8 cellular contexts compared by ENCODE assay signal in the genomic region with DNA sequence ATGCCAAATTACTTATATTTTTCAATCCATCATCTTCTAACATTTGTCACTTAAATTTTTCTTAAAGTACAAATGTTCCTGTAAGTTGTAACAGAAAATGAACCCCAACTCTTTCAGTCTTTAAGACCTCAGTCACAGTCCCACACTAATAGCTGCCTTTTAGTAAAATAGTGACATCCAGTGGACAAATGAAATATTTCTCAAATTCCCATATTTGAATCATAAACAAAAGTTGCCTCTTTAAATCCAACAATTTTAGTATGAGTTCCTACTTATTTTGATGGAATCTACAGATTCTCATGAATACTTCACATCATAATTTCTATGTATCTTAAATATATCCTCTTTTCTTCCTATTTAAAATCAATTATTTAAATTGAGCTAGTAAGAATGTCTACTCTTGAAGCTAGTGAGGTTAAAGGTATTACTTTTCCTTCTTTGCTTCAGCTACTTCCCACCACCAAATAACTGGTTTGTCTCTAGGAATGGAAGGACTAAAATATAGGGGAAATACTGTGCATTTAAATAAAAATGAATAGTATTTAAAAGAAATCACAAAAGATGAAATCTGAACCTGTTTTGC. TPM values are rescaled to one million over a fixed set of nuclear protein-coding genes. Genes with fewer than 3 reads are reported as not detected.
DNase-seq lines count a peak whose midpoint lies in the region; ATAC-seq and TF ChIP-seq lines count a peak whose summit lies in the region.

No MANE protein-coding gene starts in this region.

- ATAC-seq in GM19452 (IDR thresholded peaks at IDR 0.05; ENCODE audit: unreplicated experiment) = peak; percentile 44
- ATAC-seq in HG03521 (IDR thresholded peaks at IDR 0.05; ENCODE audit: unreplicated experiment) = peak; percentile 77
- peak; percentile 67 for ATAC-seq in SK-N-SH treated with all-trans-retinoic acid at 6 μM for 48 hours
- ATAC-seq in left cardiac atrium = peak; percentile 50 to 57
- no peak for ATAC-seq in upper lobe of left lung (ENCODE audit: low FRiP score in 2 of 2)

- TF ChIP-seq EP300 in upper lobe of left lung (IDR thresholded peaks at IDR 0.05) = no peak

- peaks cover 8% of the 10 kb centered on the region for H3K4me1 Mint-ChIP-seq in Calu3 (ENCODE audit: low read depth, unreplicated experiment)

- no peaks in the 10 kb centered on the region for H3K27me3 Mint-ChIP-seq in Calu3 (ENCODE audit: unreplicated experiment)

- no peaks in the 10 kb centered on the region for H3K27me3 ChIP-seq in upper lobe of left lung
- H3K27me3 ChIP-seq in MG63 = no peaks in the 10 kb centered on the region

- H3K36me3 ChIP-seq in upper lobe of left lung (peaks cover 4 to 72% (median 31%) of the 10 kb centered on the region in 4 donors), MG63 (peaks cover 39% of the 10 kb centered on the region)

- peaks cover 0 to 16% (median 11%) of the 10 kb centered on the region in 4 donors for H3K4me1 ChIP-seq in upper lobe of left lung

- no peak overlapping the region for H3K27ac ChIP-seq in upper lobe of left lung

- no peaks in the 10 kb centered on the region for H3K9me3 ChIP-seq in upper lobe of left lung
- H3K9me3 ChIP-seq in MG63 = no peaks in the 10 kb centered on the region

- H3K4me3 Mint-ChIP-seq in Calu3 (ENCODE audit: low read depth, unreplicated experiment) = no peak overlapping the region

- H3K36me3 Mint-ChIP-seq in Calu3 (ENCODE audit: insufficient read depth, unreplicated experiment) = peaks cover 18% of the 10 kb centered on the region

- TF ChIP-seq CTCF in Calu3 (IDR thresholded peaks at IDR 0.05; ENCODE audit: unreplicated experiment) (peak; percentile 25), upper lobe of left lung (IDR thresholded peaks at IDR 0.05) (peak in 1 of 6 experiments; percentile 18)

- H3K4me3 ChIP-seq in upper lobe of left lung (no peak overlapping the region), MG63 (no peak overlapping the region)

- no peak for TF ChIP-seq POLR2A in upper lobe of left lung (IDR thresholded peaks at IDR 0.05)

- no TSS peak for BruUV-seq in Calu3 (replicated peaks; lab: Mats Ljungman, UMichigan)

- no peaks in the 10 kb centered on the region for H3K9me3 Mint-ChIP-seq in Calu3 (ENCODE audit: low read depth, unreplicated experiment)

- no peak overlapping the region for H3K27ac Mint-ChIP-seq in Calu3 (ENCODE audit: unreplicated experiment)

- CTCF ChIA-PET in Calu3 (lab: Charles Lee) = interaction anchor here (1.0 to 1.9 kb wide), 4 partner anchors 12 to 313 kb away, joined by 3 to 6 read pairs (median 4); partner anchors contain the start of gene LGR4

- DNase-seq in Calu3 (no peak), left cardiac atrium (no peak), upper lobe of left lung (no peak), MG63 (no peak), DMS153 treated with DMSO at 0.1 percent for 48 hours (lab: John Stamatoyannopoulos, UW; ENCODE audit: unreplicated experiment) (no peak)

- intact Hi-C loops in Calu3 (cut with micrococcal nuclease; ENCODE audit: unreplicated experiment) = loop anchor here (5.0 kb wide), 1 partner anchor 1835 kb away; no protein-coding TSS in a partner anchor
- intact Hi-C loops in left cardiac atrium (cut with DNase I) = loop anchor here in 1 of 2 donors (10.0 kb wide), 1 partner anchor 743 kb away; no protein-coding TSS in a partner anchor

TF ChIP-seq in SK-N-SH treated with all-trans-retinoic acid at 6 μM for 48 hours, 23 proteins besides CTCF, POLR2A, EP300 and RAD21:
- TF ChIP-seq BACH2 (CRISPR knock-in tag; IDR thresholded peaks at IDR 0.05; ENCODE audit: borderline replicate concordance) (no peak), ISL1 (CRISPR knock-in tag; IDR thresholded peaks at IDR 0.05) (no peak), ZFP30 (CRISPR knock-in tag; IDR thresholded peaks at IDR 0.05) (no peak), OSR1 (CRISPR knock-in tag; IDR thresholded peaks at IDR 0.05) (no peak), CSDC2 (CRISPR knock-in tag; IDR thresholded peaks at IDR 0.05) (no peak), ESRRG (CRISPR knock-in tag; IDR thresholded peaks at IDR 0.05) (no peak)
- TF ChIP-seq, protein P1, sequence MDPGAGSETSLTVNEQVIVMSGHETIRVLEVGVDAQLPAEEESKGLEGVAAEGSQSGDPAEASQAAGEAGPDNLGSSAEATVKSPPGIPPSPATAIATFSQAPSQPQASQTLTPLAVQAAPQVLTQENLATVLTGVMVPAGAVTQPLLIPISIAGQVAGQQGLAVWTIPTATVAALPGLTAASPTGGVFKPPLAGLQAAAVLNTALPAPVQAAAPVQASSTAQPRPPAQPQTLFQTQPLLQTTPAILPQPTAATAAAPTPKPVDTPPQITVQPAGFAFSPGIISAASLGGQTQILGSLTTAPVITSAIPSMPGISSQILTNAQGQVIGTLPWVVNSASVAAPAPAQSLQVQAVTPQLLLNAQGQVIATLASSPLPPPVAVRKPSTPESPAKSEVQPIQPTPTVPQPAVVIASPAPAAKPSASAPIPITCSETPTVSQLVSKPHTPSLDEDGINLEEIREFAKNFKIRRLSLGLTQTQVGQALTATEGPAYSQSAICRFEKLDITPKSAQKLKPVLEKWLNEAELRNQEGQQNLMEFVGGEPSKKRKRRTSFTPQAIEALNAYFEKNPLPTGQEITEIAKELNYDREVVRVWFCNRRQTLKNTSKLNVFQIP (CRISPR knock-in tag; IDR thresholded peaks at IDR 0.05; ENCODE audit: borderline replicate concordance, low read depth) = no peak
- TF ChIP-seq, protein P2, sequence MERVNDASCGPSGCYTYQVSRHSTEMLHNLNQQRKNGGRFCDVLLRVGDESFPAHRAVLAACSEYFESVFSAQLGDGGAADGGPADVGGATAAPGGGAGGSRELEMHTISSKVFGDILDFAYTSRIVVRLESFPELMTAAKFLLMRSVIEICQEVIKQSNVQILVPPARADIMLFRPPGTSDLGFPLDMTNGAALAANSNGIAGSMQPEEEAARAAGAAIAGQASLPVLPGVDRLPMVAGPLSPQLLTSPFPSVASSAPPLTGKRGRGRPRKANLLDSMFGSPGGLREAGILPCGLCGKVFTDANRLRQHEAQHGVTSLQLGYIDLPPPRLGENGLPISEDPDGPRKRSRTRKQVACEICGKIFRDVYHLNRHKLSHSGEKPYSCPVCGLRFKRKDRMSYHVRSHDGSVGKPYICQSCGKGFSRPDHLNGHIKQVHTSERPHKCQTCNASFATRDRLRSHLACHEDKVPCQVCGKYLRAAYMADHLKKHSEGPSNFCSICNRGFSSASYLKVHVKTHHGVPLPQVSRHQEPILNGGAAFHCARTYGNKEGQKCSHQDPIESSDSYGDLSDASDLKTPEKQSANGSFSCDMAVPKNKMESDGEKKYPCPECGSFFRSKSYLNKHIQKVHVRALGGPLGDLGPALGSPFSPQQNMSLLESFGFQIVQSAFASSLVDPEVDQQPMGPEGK (CRISPR knock-in tag; IDR thresholded peaks at IDR 0.05; ENCODE audit: borderline replicate concordance) = no peak
- TF ChIP-seq, protein P3, sequence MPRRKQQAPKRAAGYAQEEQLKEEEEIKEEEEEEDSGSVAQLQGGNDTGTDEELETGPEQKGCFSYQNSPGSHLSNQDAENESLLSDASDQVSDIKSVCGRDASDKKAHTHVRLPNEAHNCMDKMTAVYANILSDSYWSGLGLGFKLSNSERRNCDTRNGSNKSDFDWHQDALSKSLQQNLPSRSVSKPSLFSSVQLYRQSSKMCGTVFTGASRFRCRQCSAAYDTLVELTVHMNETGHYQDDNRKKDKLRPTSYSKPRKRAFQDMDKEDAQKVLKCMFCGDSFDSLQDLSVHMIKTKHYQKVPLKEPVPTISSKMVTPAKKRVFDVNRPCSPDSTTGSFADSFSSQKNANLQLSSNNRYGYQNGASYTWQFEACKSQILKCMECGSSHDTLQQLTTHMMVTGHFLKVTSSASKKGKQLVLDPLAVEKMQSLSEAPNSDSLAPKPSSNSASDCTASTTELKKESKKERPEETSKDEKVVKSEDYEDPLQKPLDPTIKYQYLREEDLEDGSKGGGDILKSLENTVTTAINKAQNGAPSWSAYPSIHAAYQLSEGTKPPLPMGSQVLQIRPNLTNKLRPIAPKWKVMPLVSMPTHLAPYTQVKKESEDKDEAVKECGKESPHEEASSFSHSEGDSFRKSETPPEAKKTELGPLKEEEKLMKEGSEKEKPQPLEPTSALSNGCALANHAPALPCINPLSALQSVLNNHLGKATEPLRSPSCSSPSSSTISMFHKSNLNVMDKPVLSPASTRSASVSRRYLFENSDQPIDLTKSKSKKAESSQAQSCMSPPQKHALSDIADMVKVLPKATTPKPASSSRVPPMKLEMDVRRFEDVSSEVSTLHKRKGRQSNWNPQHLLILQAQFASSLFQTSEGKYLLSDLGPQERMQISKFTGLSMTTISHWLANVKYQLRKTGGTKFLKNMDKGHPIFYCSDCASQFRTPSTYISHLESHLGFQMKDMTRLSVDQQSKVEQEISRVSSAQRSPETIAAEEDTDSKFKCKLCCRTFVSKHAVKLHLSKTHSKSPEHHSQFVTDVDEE (CRISPR knock-in tag; IDR thresholded peaks at IDR 0.05) = no peak

RNA-seq across cellular contexts. Expression of gene LIN7C, which starts 9.2 kb away (rescaled TPM):
- 43.7 and 46.4 TPM in 2 replicates for total RNA-seq in Calu3 (2022)
- 10 to 100 TPM; 15.4 to 24.2 TPM for total RNA-seq in left cardiac atrium
- 10 to 100 TPM; 13.0 to 52.9 (median 26.2) TPM for total RNA-seq in upper lobe of left lung
- 18.0 and 33.0 TPM in 2 replicates for total RNA-seq in MG63 (2014; rRNA removed; shearing (Covaris generic); ENCODE audit: low replicate concordance)

RNA-seq across cellular contexts. Expression of gene LGR4, which starts 24.8 kb away (rescaled TPM):
- total RNA-seq in Calu3 (2022) = 50.0 and 51.4 TPM in 2 replicates
- total RNA-seq in left cardiac atrium = 10 to 100 TPM; 29.0 to 33.3 TPM
- 10 to 100 TPM in 1 of 6 donors, 1 to 10 TPM in 5; 3.1 to 20.2 (median 6.0) TPM for total RNA-seq in upper lobe of left lung
- 3.9 and 7.7 TPM in 2 replicates for total RNA-seq in MG63 (2014; rRNA removed; shearing (Covaris generic); ENCODE audit: low replicate concordance)

Comparison
In these comparisons a context has a peak if more than half of its experiments do, and no peak if none do; other contexts are left out.
1. ATAC-seq: peak in GM19452 (single experiment), HG03521 (single experiment), SK-N-SH treated with all-trans-retinoic acid at 6 μM for 48 hours (single experiment) and left cardiac atrium (2 of 2); none in upper lobe of left lung (0 of 2).